Comparison of ENCODE assay signal across 8 cellular contexts in genomic region chr15:68559342-68560310, GRCh38. TPM values are rescaled to one million over a fixed set of nuclear protein-coding genes. Genes with fewer than 3 reads are reported as not detected.
DNase-seq lines count a peak whose midpoint lies in the region; ATAC-seq lines count a peak whose summit lies in the region.

No MANE protein-coding gene starts in this region.

- H3K36me3 Mint-ChIP-seq in effector memory CD8-positive, alpha-beta T cell (ENCODE audit: insufficient read depth), result peaks cover 4% of the 10 kb centered on the region

- H3K9ac ChIP-seq in mesenchymal stem cell (ENCODE audit: low read length), result peak overlapping the region; percentile 86

- H2AK5ac ChIP-seq in mesenchymal stem cell (ENCODE audit: low read length, severe bottlenecking), result no peak overlapping the region

- peak overlapping the region; percentile 48 for H2BK5ac ChIP-seq in mesenchymal stem cell (ENCODE audit: low read depth, low read length, poor library complexity, severe bottlenecking)

- peak overlapping the region; percentile 56 to 81 for H3K4me3 ChIP-seq in mesenchymal stem cell (ENCODE audit: insufficient read depth in 1 of 2, low read depth in 1 of 2, low read length in 2 of 2)

- no peak overlapping the region for H3K27ac Mint-ChIP-seq in effector memory CD8-positive, alpha-beta T cell

- no peak overlapping the region for H2BK15ac ChIP-seq in mesenchymal stem cell (ENCODE audit: low read depth, poor library complexity, severe bottlenecking)

- no peaks in the 10 kb centered on the region for H3K9me3 Mint-ChIP-seq in effector memory CD8-positive, alpha-beta T cell

- H3K4me2 ChIP-seq in mesenchymal stem cell (ENCODE audit: low read length, poor library complexity, severe bottlenecking), result peak overlapping the region; percentile 85

- H3K27me3 Mint-ChIP-seq in effector memory CD8-positive, alpha-beta T cell, result peaks cover 77 to 80% of the 10 kb centered on the region in 2 donors

- H3K36me3 ChIP-seq in mesenchymal stem cell (ENCODE audit: control insufficient read depth in 1 of 2, insufficient read depth in 2 of 2, low read depth in 1 of 2, low read length in 2 of 2), result no peaks in the 10 kb centered on the region

- H3K4me1 ChIP-seq in mesenchymal stem cell (ENCODE audit: control insufficient read depth, insufficient read depth, low read depth, low read length), result peaks cover 24% of the 10 kb centered on the region

- H3K4ac ChIP-seq in mesenchymal stem cell (ENCODE audit: low read depth in 1 of 2, low read length in 2 of 2), result peak overlapping the region in 1 of 2 experiments; percentile 42

- no peaks in the 10 kb centered on the region for H3K9me3 ChIP-seq in mesenchymal stem cell (ENCODE audit: control insufficient read depth, low read length)

- peak overlapping the region; percentile 86 to 87 for H3K4me3 Mint-ChIP-seq in effector memory CD8-positive, alpha-beta T cell

- H3K27me3 ChIP-seq in mesenchymal stem cell (ENCODE audit: control insufficient read depth in 1 of 2, insufficient read depth in 1 of 2, low read length in 2 of 2), result peaks cover 0 to 9% of the 10 kb centered on the region in 2 experiments

- peak overlapping the region; percentile 24 for H2BK120ac ChIP-seq in mesenchymal stem cell (ENCODE audit: low read depth, low read length)

- H3K79me1 ChIP-seq in mesenchymal stem cell (replicated peaks; ENCODE audit: low read length, poor library complexity, severe bottlenecking), result no peaks in the 10 kb centered on the region

- H2AFZ ChIP-seq in mesenchymal stem cell (ENCODE audit: low read depth, low read length), result peak overlapping the region; percentile 54

- peak overlapping the region in 1 of 2 experiments; percentile 34 for H3K23ac ChIP-seq in mesenchymal stem cell (ENCODE audit: low read length in 2 of 2)

- no peak overlapping the region for H3K14ac ChIP-seq in mesenchymal stem cell (ENCODE audit: low read length in 2 of 2)

- peak overlapping the region; percentile 70 for H3K27ac ChIP-seq in mesenchymal stem cell (ENCODE audit: low read length, poor library complexity, severe bottlenecking)

- peak overlapping the region; percentile 90 for H4K8ac ChIP-seq in mesenchymal stem cell (ENCODE audit: low read length)

- H2BK12ac ChIP-seq in mesenchymal stem cell (ENCODE audit: low read length in 2 of 2), result no peak overlapping the region

- DNase-seq in Daoy (ENCODE audit: low read depth) (peak; percentile 88), NCI-H748 treated with DMSO at 0.1 percent for 48 hours (lab: John Stamatoyannopoulos, UW) (peak; percentile 29), mesenchymal stem cell (peak; percentile 84)
- DNase-seq in activated CD8-positive, alpha-beta memory T cell treated with anti-CD3 and anti-CD28 coated beads for 24 hours, result peak; percentile 91
- peak; percentile 61 to 70 (median 65) for DNase-seq in effector memory CD8-positive, alpha-beta T cell
- DNase-seq in stimulated activated CD8-positive, alpha-beta memory T cell treated with anti-CD3 and anti-CD28 coated beads, Interleukin-12 subunit alpha, Interleukin-12 subunit beta, amount 100 ng/mL, for 1 hour (ENCODE audit: low read depth), result peak; percentile 42

- H3K18ac ChIP-seq in mesenchymal stem cell (ENCODE audit: low read depth in 1 of 2, low read length in 2 of 2), result peak overlapping the region; percentile 64 to 88

- peak; percentile 66 for ATAC-seq in HG02981 (IDR thresholded peaks at IDR 0.05; ENCODE audit: unreplicated experiment)
- peak; percentile 90 for ATAC-seq in effector memory CD8-positive, alpha-beta T cell (replicated peaks)
- ATAC-seq in HG03457 (IDR thresholded peaks at IDR 0.05; ENCODE audit: unreplicated experiment), result no peak

- WGBS in mesenchymal stem cell, result 2% methylated on average over 53 of the region's 54 CpGs

- peaks cover 17 to 18% of the 10 kb centered on the region in 2 donors for H3K4me1 Mint-ChIP-seq in effector memory CD8-positive, alpha-beta T cell (ENCODE audit: low read depth in 2 of 2)

- peak overlapping the region; percentile 83 for H4K91ac ChIP-seq in mesenchymal stem cell (ENCODE audit: low read length)

RNA-seq across cellular contexts. Expression of gene CORO2B, which starts 19.2 kb away (rescaled TPM):
- total RNA-seq in Daoy (2014; rRNA removed; shearing (Covaris generic)), result 2.5 and 2.6 TPM in 2 replicates
- polyA plus RNA-seq in mesenchymal stem cell (2013, experiment 1 of 2), result 6.0 TPM
- 6.3 TPM for polyA plus RNA-seq in mesenchymal stem cell (2013, experiment 2 of 2)

Comparison
In these comparisons a context has a peak if more than half of its experiments do, and no peak if none do; other contexts are left out.
1. DNase-seq: peak in every context shown above with its lines; median percentile 91 in activated CD8-positive, alpha-beta memory T cell treated with anti-CD3 and anti-CD28 coated beads for 24 hours; 88 in Daoy; 84 in mesenchymal stem cell; 65 in effector memory CD8-positive, alpha-beta T cell; 42 in stimulated activated CD8-positive, alpha-beta memory T cell treated with anti-CD3 and anti-CD28 coated beads, Interleukin-12 subunit alpha, Interleukin-12 subunit beta, amount 100 ng/mL, for 1 hour; 29 in NCI-H748 treated with DMSO at 0.1 percent for 48 hours.